Comparison of ENCODE assay signal across 1 cellular context in genomic region chr2:7847321-7847720, GRCh38.
TF ChIP-seq lines count a peak whose summit lies in the region.

No MANE protein-coding gene starts in this region.

TF ChIP-seq in IMR-90, 13 proteins besides CTCF, POLR2A, EP300 and RAD21:
- TF ChIP-seq FOS (IDR thresholded peaks at IDR 0.05; ENCODE audit: low read depth, low read length) = no peak
- no peak for TF ChIP-seq MXI1 (IDR thresholded peaks at IDR 0.05; ENCODE audit: borderline replicate concordance, low read depth, low read length)
- no peak for TF ChIP-seq CHD1 (IDR thresholded peaks at IDR 0.05; ENCODE audit: low read depth, low read length)
- no peak for TF ChIP-seq MAFK (IDR thresholded peaks at IDR 0.05; ENCODE audit: low read depth, low read length)
- no peak for TF ChIP-seq SMC3 (IDR thresholded peaks at IDR 0.05; ENCODE audit: low read depth, low read length)
- TF ChIP-seq MAZ (IDR thresholded peaks at IDR 0.05; ENCODE audit: borderline replicate concordance, low read depth, low read length) = no peak
- TF ChIP-seq RCOR1 (IDR thresholded peaks at IDR 0.05; ENCODE audit: insufficient replicate concordance, low read length) = no peak
- TF ChIP-seq ELK1 (IDR thresholded peaks at IDR 0.05; ENCODE audit: borderline replicate concordance, low read depth, low read length) = no peak
- no peak for TF ChIP-seq NFE2L2 (IDR thresholded peaks at IDR 0.05; ENCODE audit: low read depth, low read length)
- TF ChIP-seq, protein P1, sequence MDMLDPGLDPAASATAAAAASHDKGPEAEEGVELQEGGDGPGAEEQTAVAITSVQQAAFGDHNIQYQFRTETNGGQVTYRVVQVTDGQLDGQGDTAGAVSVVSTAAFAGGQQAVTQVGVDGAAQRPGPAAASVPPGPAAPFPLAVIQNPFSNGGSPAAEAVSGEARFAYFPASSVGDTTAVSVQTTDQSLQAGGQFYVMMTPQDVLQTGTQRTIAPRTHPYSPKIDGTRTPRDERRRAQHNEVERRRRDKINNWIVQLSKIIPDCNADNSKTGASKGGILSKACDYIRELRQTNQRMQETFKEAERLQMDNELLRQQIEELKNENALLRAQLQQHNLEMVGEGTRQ (IDR thresholded peaks at IDR 0.05; ENCODE audit: low read depth, low read length) = no peak
- TF ChIP-seq RFX5 (IDR thresholded peaks at IDR 0.05; ENCODE audit: low read depth, low read length) = no peak
- no peak for TF ChIP-seq BHLHE40 (IDR thresholded peaks at IDR 0.05; ENCODE audit: low read depth, low read length)
